In the genomic region with DNA sequence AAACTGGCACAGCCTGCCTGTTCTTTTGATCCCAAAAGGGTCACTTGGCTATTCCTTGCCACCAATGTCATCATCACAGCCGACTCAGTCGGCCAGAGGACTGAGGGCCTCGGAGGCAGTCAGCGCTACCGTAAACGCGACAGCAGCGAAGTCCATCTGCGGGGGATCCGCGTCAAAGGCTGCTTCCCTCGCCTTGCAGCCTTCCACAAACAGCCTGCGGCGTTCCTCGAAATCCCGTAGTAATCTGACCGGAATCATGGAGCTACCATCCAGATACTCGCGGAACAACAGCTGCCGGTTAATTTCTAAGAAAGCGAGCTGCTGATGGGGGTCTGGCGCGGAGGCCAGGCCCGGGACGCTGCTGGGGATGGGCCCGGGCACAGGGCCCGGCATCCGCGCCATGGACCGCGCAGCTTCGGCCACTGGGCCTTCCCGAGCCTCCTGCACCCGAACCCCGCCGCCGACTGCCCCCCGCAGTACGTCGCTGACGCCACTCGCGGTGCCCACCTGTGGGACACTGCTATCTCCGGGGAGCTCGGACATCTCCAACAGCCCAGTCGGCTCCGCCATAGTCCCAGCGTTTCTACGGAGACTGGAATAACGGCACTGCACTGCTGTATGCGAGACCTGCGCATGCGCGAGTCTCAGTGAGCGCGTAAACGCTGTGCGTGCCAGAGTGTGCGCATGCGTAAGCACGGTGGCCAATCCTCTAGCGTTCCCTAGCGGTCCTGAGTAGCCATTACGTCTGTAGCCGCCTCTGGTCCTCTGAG, we compare ENCODE assay signal across 1 cellular context.
TF ChIP-seq lines count a peak whose summit lies in the region.

A gene with protein sequence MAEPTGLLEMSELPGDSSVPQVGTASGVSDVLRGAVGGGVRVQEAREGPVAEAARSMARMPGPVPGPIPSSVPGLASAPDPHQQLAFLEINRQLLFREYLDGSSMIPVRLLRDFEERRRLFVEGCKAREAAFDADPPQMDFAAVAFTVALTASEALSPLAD (minus strand): TSS at position 620 of the 770 bp plus-strand sequence. CDS start 50 bp downstream, at position 570.

TF ChIP-seq in SK-N-SH, 30 proteins besides CTCF, POLR2A, EP300 and RAD21 (continued from another document):
- TF ChIP-seq MEF2A (IDR thresholded peaks at IDR 0.05; ENCODE audit: borderline replicate concordance, low read depth), result no peak
- TF ChIP-seq, protein P1, sequence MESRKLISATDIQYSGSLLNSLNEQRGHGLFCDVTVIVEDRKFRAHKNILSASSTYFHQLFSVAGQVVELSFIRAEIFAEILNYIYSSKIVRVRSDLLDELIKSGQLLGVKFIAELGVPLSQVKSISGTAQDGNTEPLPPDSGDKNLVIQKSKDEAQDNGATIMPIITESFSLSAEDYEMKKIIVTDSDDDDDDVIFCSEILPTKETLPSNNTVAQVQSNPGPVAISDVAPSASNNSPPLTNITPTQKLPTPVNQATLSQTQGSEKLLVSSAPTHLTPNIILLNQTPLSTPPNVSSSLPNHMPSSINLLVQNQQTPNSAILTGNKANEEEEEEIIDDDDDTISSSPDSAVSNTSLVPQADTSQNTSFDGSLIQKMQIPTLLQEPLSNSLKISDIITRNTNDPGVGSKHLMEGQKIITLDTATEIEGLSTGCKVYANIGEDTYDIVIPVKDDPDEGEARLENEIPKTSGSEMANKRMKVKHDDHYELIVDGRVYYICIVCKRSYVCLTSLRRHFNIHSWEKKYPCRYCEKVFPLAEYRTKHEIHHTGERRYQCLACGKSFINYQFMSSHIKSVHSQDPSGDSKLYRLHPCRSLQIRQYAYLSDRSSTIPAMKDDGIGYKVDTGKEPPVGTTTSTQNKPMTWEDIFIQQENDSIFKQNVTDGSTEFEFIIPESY (IDR thresholded peaks at IDR 0.05; ENCODE audit: borderline replicate concordance, low read depth), result no peak
- no peak for TF ChIP-seq JUND (IDR thresholded peaks at IDR 0.05)
- no peak for TF ChIP-seq RCOR1 (IDR thresholded peaks at IDR 0.05; ENCODE audit: low read length)
- TF ChIP-seq, protein P2, sequence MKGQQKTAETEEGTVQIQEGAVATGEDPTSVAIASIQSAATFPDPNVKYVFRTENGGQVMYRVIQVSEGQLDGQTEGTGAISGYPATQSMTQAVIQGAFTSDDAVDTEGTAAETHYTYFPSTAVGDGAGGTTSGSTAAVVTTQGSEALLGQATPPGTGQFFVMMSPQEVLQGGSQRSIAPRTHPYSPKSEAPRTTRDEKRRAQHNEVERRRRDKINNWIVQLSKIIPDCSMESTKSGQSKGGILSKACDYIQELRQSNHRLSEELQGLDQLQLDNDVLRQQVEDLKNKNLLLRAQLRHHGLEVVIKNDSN (IDR thresholded peaks at IDR 0.05; ENCODE audit: borderline replicate concordance, low read depth), result no peak; the same call in 1 of the 2 replicates
- TF ChIP-seq, protein P3, sequence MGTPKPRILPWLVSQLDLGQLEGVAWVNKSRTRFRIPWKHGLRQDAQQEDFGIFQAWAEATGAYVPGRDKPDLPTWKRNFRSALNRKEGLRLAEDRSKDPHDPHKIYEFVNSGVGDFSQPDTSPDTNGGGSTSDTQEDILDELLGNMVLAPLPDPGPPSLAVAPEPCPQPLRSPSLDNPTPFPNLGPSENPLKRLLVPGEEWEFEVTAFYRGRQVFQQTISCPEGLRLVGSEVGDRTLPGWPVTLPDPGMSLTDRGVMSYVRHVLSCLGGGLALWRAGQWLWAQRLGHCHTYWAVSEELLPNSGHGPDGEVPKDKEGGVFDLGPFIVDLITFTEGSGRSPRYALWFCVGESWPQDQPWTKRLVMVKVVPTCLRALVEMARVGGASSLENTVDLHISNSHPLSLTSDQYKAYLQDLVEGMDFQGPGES (IDR thresholded peaks at IDR 0.05; ENCODE audit: low read depth, low read length), result no peak
- TF ChIP-seq, protein P4, sequence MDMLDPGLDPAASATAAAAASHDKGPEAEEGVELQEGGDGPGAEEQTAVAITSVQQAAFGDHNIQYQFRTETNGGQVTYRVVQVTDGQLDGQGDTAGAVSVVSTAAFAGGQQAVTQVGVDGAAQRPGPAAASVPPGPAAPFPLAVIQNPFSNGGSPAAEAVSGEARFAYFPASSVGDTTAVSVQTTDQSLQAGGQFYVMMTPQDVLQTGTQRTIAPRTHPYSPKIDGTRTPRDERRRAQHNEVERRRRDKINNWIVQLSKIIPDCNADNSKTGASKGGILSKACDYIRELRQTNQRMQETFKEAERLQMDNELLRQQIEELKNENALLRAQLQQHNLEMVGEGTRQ (IDR thresholded peaks at IDR 0.05; ENCODE audit: borderline replicate concordance, low read depth, low read length), result no peak
- no peak for TF ChIP-seq FOSL2 (IDR thresholded peaks at IDR 0.05; ENCODE audit: borderline replicate concordance, low read depth)
- TF ChIP-seq TEAD4 (IDR thresholded peaks at IDR 0.05; ENCODE audit: borderline replicate concordance, insufficient read depth), result no peak
- no peak for TF ChIP-seq GABPA (IDR thresholded peaks at IDR 0.05; ENCODE audit: low read depth)
